ENCODE assay signal across 2 cellular contexts in the genomic region with DNA sequence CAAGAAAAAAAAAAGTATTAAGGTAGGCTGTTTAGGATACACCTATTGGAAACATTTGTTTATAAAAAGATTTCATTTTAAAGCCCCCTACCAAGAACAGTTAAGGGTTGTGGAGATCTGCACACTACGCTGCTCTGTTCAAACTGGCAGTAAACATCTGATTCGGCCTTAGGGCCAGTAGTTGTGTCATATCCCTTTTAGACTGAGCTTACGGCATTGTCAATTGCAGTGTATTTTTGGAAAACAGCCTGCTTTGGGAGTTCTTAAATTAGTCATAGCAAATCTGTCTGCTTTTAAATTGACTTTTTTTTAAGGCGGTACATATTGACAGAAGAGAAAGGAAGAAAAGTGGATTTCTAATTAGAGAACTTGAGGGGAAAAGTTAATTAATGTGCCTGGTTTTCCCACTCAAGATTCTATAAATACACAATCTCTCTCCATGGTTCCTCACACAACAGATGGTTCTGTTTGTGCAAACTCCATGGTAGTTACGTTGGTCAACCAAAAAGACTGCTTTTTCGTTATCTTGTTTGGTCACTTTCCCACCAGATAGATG.
TF ChIP-seq lines count a peak whose summit lies in the region.

No MANE protein-coding gene starts in this region.

TF ChIP-seq in IMR-90, 13 proteins besides CTCF, POLR2A, EP300 and RAD21:
- TF ChIP-seq MAFK (IDR thresholded peaks at IDR 0.05; ENCODE audit: low read depth, low read length) (no peak), CEBPB (IDR thresholded peaks at IDR 0.05; ENCODE audit: low read depth, low read length) (peak; percentile 78)

TF ChIP-seq in WTC11, 78 proteins besides CTCF, POLR2A, EP300 and RAD21:
- TF ChIP-seq FOXP1 (CRISPR knock-in tag; IDR thresholded peaks at IDR 0.05; ENCODE audit: borderline replicate concordance) (no peak), ZNF671 (CRISPR knock-in tag; IDR thresholded peaks at IDR 0.05) (no peak), ZNF423 (CRISPR knock-in tag; IDR thresholded peaks at IDR 0.05) (no peak), CBFB (CRISPR knock-in tag; IDR thresholded peaks at IDR 0.05; ENCODE audit: low read depth) (no peak), PRRX2 (CRISPR knock-in tag; IDR thresholded peaks at IDR 0.05) (no peak), NR1H2 (CRISPR knock-in tag; IDR thresholded peaks at IDR 0.05) (no peak), ATF1 (CRISPR knock-in tag; IDR thresholded peaks at IDR 0.05) (no peak), IRF2 (CRISPR knock-in tag; IDR thresholded peaks at IDR 0.05; ENCODE audit: borderline replicate concordance, low read depth) (no peak), FOXK1 (CRISPR knock-in tag; IDR thresholded peaks at IDR 0.05) (no peak), OVOL2 (CRISPR knock-in tag; IDR thresholded peaks at IDR 0.05; ENCODE audit: borderline replicate concordance) (no peak), TEAD1 (CRISPR knock-in tag; IDR thresholded peaks at IDR 0.05) (no peak), ZBTB21 (CRISPR knock-in tag; IDR thresholded peaks at IDR 0.05; ENCODE audit: borderline replicate concordance) (no peak)
- TF ChIP-seq, protein P1, sequence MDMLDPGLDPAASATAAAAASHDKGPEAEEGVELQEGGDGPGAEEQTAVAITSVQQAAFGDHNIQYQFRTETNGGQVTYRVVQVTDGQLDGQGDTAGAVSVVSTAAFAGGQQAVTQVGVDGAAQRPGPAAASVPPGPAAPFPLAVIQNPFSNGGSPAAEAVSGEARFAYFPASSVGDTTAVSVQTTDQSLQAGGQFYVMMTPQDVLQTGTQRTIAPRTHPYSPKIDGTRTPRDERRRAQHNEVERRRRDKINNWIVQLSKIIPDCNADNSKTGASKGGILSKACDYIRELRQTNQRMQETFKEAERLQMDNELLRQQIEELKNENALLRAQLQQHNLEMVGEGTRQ (CRISPR knock-in tag; IDR thresholded peaks at IDR 0.05) = no peak
- TF ChIP-seq, protein P2, sequence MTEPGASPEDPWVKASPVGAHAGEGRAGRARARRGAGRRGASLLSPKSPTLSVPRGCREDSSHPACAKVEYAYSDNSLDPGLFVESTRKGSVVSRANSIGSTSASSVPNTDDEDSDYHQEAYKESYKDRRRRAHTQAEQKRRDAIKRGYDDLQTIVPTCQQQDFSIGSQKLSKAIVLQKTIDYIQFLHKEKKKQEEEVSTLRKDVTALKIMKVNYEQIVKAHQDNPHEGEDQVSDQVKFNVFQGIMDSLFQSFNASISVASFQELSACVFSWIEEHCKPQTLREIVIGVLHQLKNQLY (CRISPR knock-in tag; IDR thresholded peaks at IDR 0.05) = no peak
- TF ChIP-seq, protein P3, sequence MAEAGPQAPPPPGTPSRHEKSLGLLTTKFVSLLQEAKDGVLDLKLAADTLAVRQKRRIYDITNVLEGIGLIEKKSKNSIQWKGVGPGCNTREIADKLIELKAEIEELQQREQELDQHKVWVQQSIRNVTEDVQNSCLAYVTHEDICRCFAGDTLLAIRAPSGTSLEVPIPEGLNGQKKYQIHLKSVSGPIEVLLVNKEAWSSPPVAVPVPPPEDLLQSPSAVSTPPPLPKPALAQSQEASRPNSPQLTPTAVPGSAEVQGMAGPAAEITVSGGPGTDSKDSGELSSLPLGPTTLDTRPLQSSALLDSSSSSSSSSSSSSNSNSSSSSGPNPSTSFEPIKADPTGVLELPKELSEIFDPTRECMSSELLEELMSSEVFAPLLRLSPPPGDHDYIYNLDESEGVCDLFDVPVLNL (CRISPR knock-in tag; IDR thresholded peaks at IDR 0.05; ENCODE audit: borderline replicate concordance, low read depth) = no peak
- TF ChIP-seq, protein P4, sequence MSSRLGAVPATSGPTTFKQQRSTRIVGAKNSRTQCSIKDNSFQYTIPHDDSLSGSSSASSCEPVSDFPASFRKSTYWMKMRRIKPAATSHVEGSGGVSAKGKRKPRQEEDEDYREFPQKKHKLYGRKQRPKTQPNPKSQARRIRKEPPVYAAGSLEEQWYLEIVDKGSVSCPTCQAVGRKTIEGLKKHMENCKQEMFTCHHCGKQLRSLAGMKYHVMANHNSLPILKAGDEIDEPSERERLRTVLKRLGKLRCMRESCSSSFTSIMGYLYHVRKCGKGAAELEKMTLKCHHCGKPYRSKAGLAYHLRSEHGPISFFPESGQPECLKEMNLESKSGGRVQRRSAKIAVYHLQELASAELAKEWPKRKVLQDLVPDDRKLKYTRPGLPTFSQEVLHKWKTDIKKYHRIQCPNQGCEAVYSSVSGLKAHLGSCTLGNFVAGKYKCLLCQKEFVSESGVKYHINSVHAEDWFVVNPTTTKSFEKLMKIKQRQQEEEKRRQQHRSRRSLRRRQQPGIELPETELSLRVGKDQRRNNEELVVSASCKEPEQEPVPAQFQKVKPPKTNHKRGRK (CRISPR knock-in tag; IDR thresholded peaks at IDR 0.05; ENCODE audit: borderline replicate concordance) = no peak
- TF ChIP-seq, protein P5, sequence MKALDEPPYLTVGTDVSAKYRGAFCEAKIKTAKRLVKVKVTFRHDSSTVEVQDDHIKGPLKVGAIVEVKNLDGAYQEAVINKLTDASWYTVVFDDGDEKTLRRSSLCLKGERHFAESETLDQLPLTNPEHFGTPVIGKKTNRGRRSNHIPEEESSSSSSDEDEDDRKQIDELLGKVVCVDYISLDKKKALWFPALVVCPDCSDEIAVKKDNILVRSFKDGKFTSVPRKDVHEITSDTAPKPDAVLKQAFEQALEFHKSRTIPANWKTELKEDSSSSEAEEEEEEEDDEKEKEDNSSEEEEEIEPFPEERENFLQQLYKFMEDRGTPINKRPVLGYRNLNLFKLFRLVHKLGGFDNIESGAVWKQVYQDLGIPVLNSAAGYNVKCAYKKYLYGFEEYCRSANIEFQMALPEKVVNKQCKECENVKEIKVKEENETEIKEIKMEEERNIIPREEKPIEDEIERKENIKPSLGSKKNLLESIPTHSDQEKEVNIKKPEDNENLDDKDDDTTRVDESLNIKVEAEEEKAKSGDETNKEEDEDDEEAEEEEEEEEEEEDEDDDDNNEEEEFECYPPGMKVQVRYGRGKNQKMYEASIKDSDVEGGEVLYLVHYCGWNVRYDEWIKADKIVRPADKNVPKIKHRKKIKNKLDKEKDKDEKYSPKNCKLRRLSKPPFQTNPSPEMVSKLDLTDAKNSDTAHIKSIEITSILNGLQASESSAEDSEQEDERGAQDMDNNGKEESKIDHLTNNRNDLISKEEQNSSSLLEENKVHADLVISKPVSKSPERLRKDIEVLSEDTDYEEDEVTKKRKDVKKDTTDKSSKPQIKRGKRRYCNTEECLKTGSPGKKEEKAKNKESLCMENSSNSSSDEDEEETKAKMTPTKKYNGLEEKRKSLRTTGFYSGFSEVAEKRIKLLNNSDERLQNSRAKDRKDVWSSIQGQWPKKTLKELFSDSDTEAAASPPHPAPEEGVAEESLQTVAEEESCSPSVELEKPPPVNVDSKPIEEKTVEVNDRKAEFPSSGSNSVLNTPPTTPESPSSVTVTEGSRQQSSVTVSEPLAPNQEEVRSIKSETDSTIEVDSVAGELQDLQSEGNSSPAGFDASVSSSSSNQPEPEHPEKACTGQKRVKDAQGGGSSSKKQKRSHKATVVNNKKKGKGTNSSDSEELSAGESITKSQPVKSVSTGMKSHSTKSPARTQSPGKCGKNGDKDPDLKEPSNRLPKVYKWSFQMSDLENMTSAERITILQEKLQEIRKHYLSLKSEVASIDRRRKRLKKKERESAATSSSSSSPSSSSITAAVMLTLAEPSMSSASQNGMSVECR (CRISPR knock-in tag; IDR thresholded peaks at IDR 0.05; ENCODE audit: borderline replicate concordance) = no peak
- TF ChIP-seq, protein P6, sequence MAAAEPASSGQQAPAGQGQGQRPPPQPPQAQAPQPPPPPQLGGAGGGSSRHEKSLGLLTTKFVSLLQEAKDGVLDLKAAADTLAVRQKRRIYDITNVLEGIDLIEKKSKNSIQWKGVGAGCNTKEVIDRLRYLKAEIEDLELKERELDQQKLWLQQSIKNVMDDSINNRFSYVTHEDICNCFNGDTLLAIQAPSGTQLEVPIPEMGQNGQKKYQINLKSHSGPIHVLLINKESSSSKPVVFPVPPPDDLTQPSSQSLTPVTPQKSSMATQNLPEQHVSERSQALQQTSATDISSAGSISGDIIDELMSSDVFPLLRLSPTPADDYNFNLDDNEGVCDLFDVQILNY (CRISPR knock-in tag; IDR thresholded peaks at IDR 0.05) = no peak
